Comparison of ENCODE assay signal across 35 cellular contexts in the genomic region with DNA sequence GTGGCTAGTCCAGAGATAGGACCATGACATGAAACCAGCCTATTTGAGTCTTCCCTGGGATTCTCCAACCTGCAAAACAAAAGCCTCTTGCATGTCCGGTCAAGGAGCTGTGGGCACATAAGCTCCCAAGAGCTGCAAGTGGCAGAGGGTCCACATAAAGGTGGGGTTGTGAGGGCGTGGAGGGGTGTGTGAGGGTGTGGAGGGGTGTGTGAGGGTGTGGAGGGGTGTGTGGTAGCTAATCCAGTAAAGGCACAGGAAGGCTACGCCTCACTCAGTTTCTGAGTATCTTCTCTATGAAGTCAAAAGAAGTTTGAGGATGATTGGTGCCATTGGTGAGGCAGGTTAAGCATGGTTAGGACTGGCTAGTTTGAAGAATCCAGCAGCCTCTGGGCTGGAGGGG.
DNase-seq lines count a peak whose midpoint lies in the region; ATAC-seq, FAIRE-seq and TF ChIP-seq lines count a peak whose summit lies in the region.
"Had no signal": no experiment of that assay in that cellular context is flagged by ENCODE, and none has a peak within 500 bp of the region (broad histone marks: within the 10 kb centered on the region; RNA-seq: fewer than 3 reads in every experiment).

No MANE protein-coding gene starts in this region.

- no peaks in the 10 kb centered on the region for H3K9me3 ChIP-seq in HEK293 (ENCODE audit: control insufficient read depth, insufficient read depth, low read depth, low read length)
- no peaks in the 10 kb centered on the region for H3K9me3 ChIP-seq in H1 (ENCODE audit: insufficient read depth in 2 of 2, low read depth in 1 of 2, low read length in 1 of 2)
- no peaks in the 10 kb centered on the region for H3K9me3 ChIP-seq in parathyroid adenoma (ENCODE audit: control insufficient read depth, low read length)
- H3K9me3 ChIP-seq: A549; BE2C; BLaER1; BLaER1 treated with 17β-estradiol and CSF1 and Interleukin-3, amounts not matched to agents 10 nM and 100 nM; Caco-2 had no signal

- FAIRE-seq in H1 (lab: Jason Lieb, UNC) = no peak
- FAIRE-seq: A204.1, A549, D721Med had no signal

- H2AFZ ChIP-seq in H1 (ENCODE audit: low read length) (no peak overlapping the region), parathyroid adenoma (no peak overlapping the region)

- H3K18ac ChIP-seq in H1 (ENCODE audit: extremely low read depth, low read length) = no peak overlapping the region

- TF ChIP-seq CTCF in HEK293 (tag by site-specific recombination; IDR thresholded peaks at IDR 0.05) (no peak), H1 (IDR thresholded peaks at IDR 0.05; ENCODE audit: control extremely low read depth in 1 of 3, insufficient read depth in 1 of 3, low read depth in 1 of 3, low read length in 3 of 3) (no peak), parathyroid adenoma (IDR thresholded peaks at IDR 0.05) (no peak)

- H3K79me2 ChIP-seq in H1 (ENCODE audit: control insufficient read depth in 1 of 2, insufficient read depth in 2 of 2, low read length in 2 of 2) = peaks cover 0 to 5% of the 10 kb centered on the region in 2 experiments; a peak in 1 of 4 replicates
- peaks cover 10% of the 10 kb centered on the region for H3K79me2 ChIP-seq in parathyroid adenoma

- no peak overlapping the region for H3K4me3 Mint-ChIP-seq in stimulated activated naive CD8-positive, alpha-beta T cell treated with anti-CD3 and anti-CD28 coated beads, Interleukin-15, amount 100 ng/mL, for 72 hours
- no peak overlapping the region for H3K4me3 Mint-ChIP-seq in activated naive CD4-positive, alpha-beta T cell treated with anti-CD3 and anti-CD28 coated beads, Interleukin-2, amount 10 ng/mL, durations not matched to agents 7 days and 5 days
- H3K4me3 Mint-ChIP-seq: B cell; CD14-positive monocyte; CD4-positive, alpha-beta memory T cell; CD4-positive, alpha-beta T cell; CD4-positive, CD25-positive, alpha-beta regulatory T cell; CD8-positive, alpha-beta memory T cell; CD8-positive, alpha-beta T cell had no signal

- ATAC-seq in stimulated activated naive CD8-positive, alpha-beta T cell treated with anti-CD3 and anti-CD28 coated beads, Interleukin-15, amount 100 ng/mL, for 72 hours = peak; percentile 48
- ATAC-seq in stimulated activated naive CD8-positive, alpha-beta T cell treated with anti-CD3 and anti-CD28 coated beads, Interleukin-15, Interleukin-2, amounts not matched to agents 100 U/mL and 50 U/mL, for 24 hours = no peak
- ATAC-seq: A549; CD8-positive, alpha-beta T cell had no signal

- H3K27me3 ChIP-seq in H1 (replicated peaks in 1 of 4; ENCODE audit: control insufficient read depth in 3 of 4, extremely low read depth in 1 of 4, insufficient read depth in 3 of 4, low read length in 3 of 4) (no peaks in the 10 kb centered on the region), parathyroid adenoma (ENCODE audit: control insufficient read depth, insufficient read depth, low read length) (no peaks in the 10 kb centered on the region)
- H3K27me3 ChIP-seq: BE2C; BLaER1; BLaER1 treated with 17β-estradiol and CSF1 and Interleukin-3, amounts not matched to agents 10 nM and 100 nM had no signal

- no peak overlapping the region for H2AK5ac ChIP-seq in H1 (ENCODE audit: low read depth, low read length)

- no peak overlapping the region for H3K4ac ChIP-seq in H1 (replicated peaks; ENCODE audit: insufficient read length, low read depth, low read length)

- H3K9ac ChIP-seq in H1 (replicated peaks in 1 of 4; ENCODE audit: extremely low read depth in 1 of 4, low read depth in 3 of 4, low read length in 3 of 4) = no peak overlapping the region
- no peak overlapping the region for H3K9ac ChIP-seq in parathyroid adenoma
- H3K9ac ChIP-seq: BLaER1; BLaER1 treated with 17β-estradiol and CSF1 and Interleukin-3, amounts not matched to agents 10 nM and 100 nM had no signal

- H3K4me1 ChIP-seq in HEK293 (ENCODE audit: control insufficient read depth, insufficient read depth, low read length) (no peaks in the 10 kb centered on the region), H1 (replicated peaks in 1 of 4; ENCODE audit: control insufficient read depth in 3 of 4, insufficient read depth in 4 of 4, low read length in 3 of 4) (peaks cover 4 to 9% (median 8%) of the 10 kb centered on the region in 4 experiments; a peak in 6 of 7 replicates), parathyroid adenoma (peaks cover 20% of the 10 kb centered on the region)
- H3K4me1 ChIP-seq: BE2C; BLaER1; BLaER1 treated with 17β-estradiol and CSF1 and Interleukin-3, amounts not matched to agents 10 nM and 100 nM had no signal

- no peak overlapping the region for H4K8ac ChIP-seq in H1 (ENCODE audit: extremely low read depth, insufficient read depth, low read length)

- no peak overlapping the region for H3K27ac Mint-ChIP-seq in stimulated activated naive CD8-positive, alpha-beta T cell treated with anti-CD3 and anti-CD28 coated beads, Interleukin-15, amount 100 ng/mL, for 72 hours
- H3K27ac Mint-ChIP-seq in activated naive CD4-positive, alpha-beta T cell treated with anti-CD3 and anti-CD28 coated beads, Interleukin-2, amount 10 ng/mL, durations not matched to agents 7 days and 5 days = no peak overlapping the region
- H3K27ac Mint-ChIP-seq: B cell; CD14-positive monocyte; CD4-positive, alpha-beta memory T cell; CD4-positive, alpha-beta T cell; CD4-positive, CD25-positive, alpha-beta regulatory T cell; CD8-positive, alpha-beta memory T cell; CD8-positive, alpha-beta T cell had no signal

- no peak overlapping the region; the same call in 1 of the 2 replicates for H2BK20ac ChIP-seq in H1 (ENCODE audit: low read length)

- H4K5ac ChIP-seq in H1 (ENCODE audit: insufficient read length, low read depth, low read length) = no peak overlapping the region

- POLR2A ChIA-PET in HEK293 (lab: Yijun Ruan, JAX) (no interaction called here), H1 (lab: Charles Lee; ENCODE audit: partially characterized antibody) (interaction anchor here (1.0 kb wide), 1 partner anchor 92 kb away, joined by 3 read pairs; no protein-coding TSS in a partner anchor)

- no peak overlapping the region for H2BK120ac ChIP-seq in H1 (replicated peaks; ENCODE audit: low read depth, low read length)

- H4K91ac ChIP-seq in H1 (replicated peaks; ENCODE audit: insufficient read length, low read length) = no peak overlapping the region

- H3K56ac ChIP-seq in H1 (replicated peaks; ENCODE audit: insufficient read length, low read depth, low read length) = no peak overlapping the region

- no peak for TF ChIP-seq RAD21 in H1 (IDR thresholded peaks at IDR 0.05 in 1 of 2, conservative IDR thresholded peaks at IDR 0.05 in 1 of 2; ENCODE audit: low read depth in 2 of 2, low read length in 2 of 2)

- H2BK5ac ChIP-seq in H1 (ENCODE audit: low read depth, low read length) = no peak overlapping the region

- H3K79me1 ChIP-seq in H1 (ENCODE audit: low read depth, low read length) = no peaks in the 10 kb centered on the region

- peaks cover 19% of the 10 kb centered on the region for H3K27me3 Mint-ChIP-seq in stimulated activated naive CD8-positive, alpha-beta T cell treated with anti-CD3 and anti-CD28 coated beads, Interleukin-15, amount 100 ng/mL, for 72 hours
- peaks cover 8% of the 10 kb centered on the region for H3K27me3 Mint-ChIP-seq in activated naive CD4-positive, alpha-beta T cell treated with anti-CD3 and anti-CD28 coated beads, Interleukin-2, amount 10 ng/mL, durations not matched to agents 7 days and 5 days
- H3K27me3 Mint-ChIP-seq: B cell; CD4-positive, alpha-beta memory T cell; CD4-positive, CD25-positive, alpha-beta regulatory T cell; CD8-positive, alpha-beta memory T cell had no signal

- H3K4me3 ChIP-seq in HEK293 (ENCODE audit: low read depth, low read length) (no peak overlapping the region), H1 (ENCODE audit: extremely low read depth in 1 of 4, insufficient read depth in 2 of 4, low read depth in 3 of 4, low read length in 4 of 4) (no peak overlapping the region), parathyroid adenoma (ENCODE audit: low read depth, low read length) (no peak overlapping the region)
- H3K4me3 ChIP-seq: A549; BLaER1; BLaER1 treated with 17β-estradiol and CSF1 and Interleukin-3, amounts not matched to agents 10 nM and 100 nM had no signal

- no peaks in the 10 kb centered on the region for H3K4me1 Mint-ChIP-seq in stimulated activated naive CD8-positive, alpha-beta T cell treated with anti-CD3 and anti-CD28 coated beads, Interleukin-15, amount 100 ng/mL, for 72 hours
- no peaks in the 10 kb centered on the region for H3K4me1 Mint-ChIP-seq in activated naive CD4-positive, alpha-beta T cell treated with anti-CD3 and anti-CD28 coated beads, Interleukin-2, amount 10 ng/mL, durations not matched to agents 7 days and 5 days
- H3K4me1 Mint-ChIP-seq: B cell; CD14-positive monocyte; CD4-positive, alpha-beta memory T cell; CD4-positive, CD25-positive, alpha-beta regulatory T cell; CD8-positive, alpha-beta memory T cell had no signal

- H3K36me3 ChIP-seq in HEK293 (ENCODE audit: control insufficient read depth in 2 of 2, insufficient read depth in 1 of 2, low read length in 2 of 2) (no peaks in the 10 kb centered on the region), H1 (ENCODE audit: control insufficient read depth in 2 of 4, insufficient read depth in 4 of 4, low read length in 3 of 4) (no peaks in the 10 kb centered on the region), parathyroid adenoma (ENCODE audit: control insufficient read depth, insufficient read depth, low read length) (no peaks in the 10 kb centered on the region)
- H3K36me3 ChIP-seq: BE2C; BLaER1; BLaER1 treated with 17β-estradiol and CSF1 and Interleukin-3, amounts not matched to agents 10 nM and 100 nM had no signal

- no peaks in the 10 kb centered on the region for H3K9me3 Mint-ChIP-seq in stimulated activated naive CD8-positive, alpha-beta T cell treated with anti-CD3 and anti-CD28 coated beads, Interleukin-15, amount 100 ng/mL, for 72 hours
- no peaks in the 10 kb centered on the region for H3K9me3 Mint-ChIP-seq in activated naive CD4-positive, alpha-beta T cell treated with anti-CD3 and anti-CD28 coated beads, Interleukin-2, amount 10 ng/mL, durations not matched to agents 7 days and 5 days
- H3K9me3 Mint-ChIP-seq: CD4-positive, alpha-beta T cell; CD8-positive, alpha-beta T cell had no signal

- no peak overlapping the region for H3K23ac ChIP-seq in H1 (ENCODE audit: insufficient read length)

- DNase-seq in stimulated activated naive CD8-positive, alpha-beta T cell treated with anti-CD3 and anti-CD28 coated beads, Interleukin-15, amount 100 ng/mL, for 72 hours = no peak
- no peak for DNase-seq in stimulated activated naive CD8-positive, alpha-beta T cell treated with anti-CD3 and anti-CD28 coated beads, Interleukin-15, Interleukin-2, amounts not matched to agents 100 U/mL and 50 U/mL, for 24 hours
- no peak for DNase-seq in H1 (ENCODE audit: low read depth in 1 of 2, low spot score in 2 of 2)
- no peak for DNase-seq in NCI-H2081 (lab: John Stamatoyannopoulos, UW)
- no peak for DNase-seq in KG1 (lab: John Stamatoyannopoulos, UW)
- no peak for DNase-seq in activated naive CD4-positive, alpha-beta T cell treated with anti-CD3 and anti-CD28 coated beads, Interleukin-2, amount 10 ng/mL, durations not matched to agents 7 days and 5 days
- DNase-seq: 8988T; ACHN; AML-193; BE2C; Caco-2; Calu3; CD4-positive, alpha-beta memory T cell; CD4-positive, alpha-beta T cell; CD4-positive, CD25-positive, alpha-beta regulatory T cell; CD8-positive, alpha-beta memory T cell; CD8-positive, alpha-beta T cell; COR-L47; DMS153; DMS53; DMS79; DMS79 treated with DMSO at 0.1 percent for 48 hours; DND-41; EL had no signal

- no peaks in the 10 kb centered on the region for H3K23me2 ChIP-seq in H1 (ENCODE audit: low read depth, low read length)

- CTCF ChIA-PET in HEK293 (lab: Yijun Ruan, JAX) (no interaction called here), H1 (lab: Charles Lee; ENCODE audit: partially characterized antibody) (interaction anchor here (0.9 to 1.2 kb wide), 2 partner anchors 22 to 44 kb away, joined by 3 read pairs; no protein-coding TSS in a partner anchor)
- CTCF ChIA-PET in activated naive CD4-positive, alpha-beta T cell treated with anti-CD3 and anti-CD28 coated beads, Interleukin-2, amount 10 ng/mL, durations not matched to agents 7 days and 5 days (lab: Charles Lee) = no interaction called here

- H3K4me2 ChIP-seq in H1 (ENCODE audit: insufficient read depth in 1 of 2, low read depth in 2 of 2, low read length in 2 of 2) = no peak overlapping the region
- no peak overlapping the region for H3K4me2 ChIP-seq in parathyroid adenoma (ENCODE audit: low read length)
- H3K4me2 ChIP-seq: A549; BLaER1; BLaER1 treated with 17β-estradiol and CSF1 and Interleukin-3, amounts not matched to agents 10 nM and 100 nM had no signal

- H2BK12ac ChIP-seq in H1 (ENCODE audit: low read depth, low read length) = 0 out of 2 replicates have a peak overlapping the region, but pooled peaks have one; percentile 1

- H3K14ac ChIP-seq in H1 (ENCODE audit: insufficient read length) = no peak overlapping the region

- H3K27ac ChIP-seq in HEK293 (ENCODE audit: extremely low read depth, low read depth, low read length) (no peak overlapping the region), H1 (ENCODE audit: low read depth, low read length) (no peak overlapping the region), parathyroid adenoma (peak overlapping the region; percentile 15)
- H3K27ac ChIP-seq: 22Rv1; A549; BLaER1; BLaER1 treated with 17β-estradiol and CSF1 and Interleukin-3, amounts not matched to agents 10 nM and 100 nM; C4-2B had no signal

- TF ChIP-seq POLR2A in H1 (IDR thresholded peaks at IDR 0.05; ENCODE audit: control extremely low read depth in 1 of 2, low read depth in 2 of 2, low read length in 2 of 2) = no peak

- no peaks in the 10 kb centered on the region for H4K20me1 ChIP-seq in H1 (replicated peaks in 1 of 2; ENCODE audit: control insufficient read depth in 1 of 2, insufficient read depth in 2 of 2, low read length in 2 of 2)
- H4K20me1 ChIP-seq: BLaER1; BLaER1 treated with 17β-estradiol and CSF1 and Interleukin-3, amounts not matched to agents 10 nM and 100 nM had no signal

- no peaks in the 10 kb centered on the region for H3K36me3 Mint-ChIP-seq in activated naive CD4-positive, alpha-beta T cell treated with anti-CD3 and anti-CD28 coated beads, Interleukin-2, amount 10 ng/mL, durations not matched to agents 7 days and 5 days
- H3K36me3 Mint-ChIP-seq: CD14-positive monocyte; CD4-positive, alpha-beta memory T cell; CD4-positive, CD25-positive, alpha-beta regulatory T cell; CD8-positive, alpha-beta memory T cell; CD8-positive, alpha-beta T cell had no signal

- WGBS in H1 (ENCODE audit: extremely low coverage in 1 of 2, insufficient coverage in 1 of 2, insufficient read length in 1 of 2, insufficient replicate concordance in 2 of 2, low coverage in 1 of 2, low lambda C conversion rate in 2 of 2, missing lambda C conversion rate in 1 of 2), 2 experiments = 89% methylated on average over 2 of the region's 3 CpGs; no CpG with 5 or more reads in 1 of the 2 experiments

- TF ChIP-seq EP300 in H1 (IDR thresholded peaks at IDR 0.05; ENCODE audit: borderline replicate concordance in 1 of 2, low read depth in 2 of 2, low read length in 2 of 2) = no peak

- no peak overlapping the region for H2BK15ac ChIP-seq in H1 (ENCODE audit: low read length)
